ENCODE assay signal across 1 cellular context in genomic region chr5:64505769-64506566, GRCh38.
A peak's percentile ranks its signal among the peaks of the same experiment; 100 is the strongest.
TF ChIP-seq lines count a peak whose summit lies in the region.

RGS7BP (plus strand) TSS chr5:64506015; CDS start chr5:64506625, 610 bp downstream.

TF ChIP-seq in HEK293, 187 proteins besides CTCF, POLR2A, EP300 and RAD21 (continued from another document and continues in another):
- TF ChIP-seq HIC1 (tag by site-specific recombination; IDR thresholded peaks at IDR 0.05) (no peak), ZSCAN16 (tag by site-specific recombination; IDR thresholded peaks at IDR 0.05) (no peak), SALL2 (tag by site-specific recombination; IDR thresholded peaks at IDR 0.05; ENCODE audit: borderline replicate concordance) (no peak), ZBTB48 (tag by site-specific recombination; IDR thresholded peaks at IDR 0.05) (peak; percentile 90), ZNF341 (tag by site-specific recombination; IDR thresholded peaks at IDR 0.05; ENCODE audit: low read depth) (peak; percentile 73), ZNF449 (tag by site-specific recombination; IDR thresholded peaks at IDR 0.05) (peak; percentile 84; the same call in 1 of the 2 replicates), ZBTB17 (tag by site-specific recombination; IDR thresholded peaks at IDR 0.05) (peak; percentile 95), ZNF561 (tag by site-specific recombination; IDR thresholded peaks at IDR 0.05; ENCODE audit: borderline replicate concordance) (no peak), ZBTB11 (tag by site-specific recombination; conservative IDR thresholded peaks at IDR 0.05; ENCODE audit: low read depth) (peak; percentile 52), GLIS2 (tag by site-specific recombination; IDR thresholded peaks at IDR 0.05) (peak; percentile 67), KLF7 (tag by site-specific recombination; IDR thresholded peaks at IDR 0.05; ENCODE audit: borderline replicate concordance) (no peak), SETDB1 (IDR thresholded peaks at IDR 0.05; ENCODE audit: insufficient read length, low read length) (no peak), ZSCAN18 (tag by site-specific recombination; IDR thresholded peaks at IDR 0.05) (no peak), ZNF660 (tag by site-specific recombination; IDR thresholded peaks at IDR 0.05) (peak; percentile 43; the same call in 1 of the 2 replicates), MZF1 (tag by site-specific recombination; IDR thresholded peaks at IDR 0.05; ENCODE audit: borderline replicate concordance) (no peak), ZEB2 (tag by site-specific recombination; IDR thresholded peaks at IDR 0.05) (no peak), HOXC10 (CRISPR knock-in tag; IDR thresholded peaks at IDR 0.05) (no peak), GFI1B (tag by site-specific recombination; IDR thresholded peaks at IDR 0.05) (no peak), ZNF629 (tag by site-specific recombination; IDR thresholded peaks at IDR 0.05) (no peak), ZNF600 (tag by site-specific recombination; IDR thresholded peaks at IDR 0.05) (peak; percentile 71; the same call in 1 of the 2 replicates), ZNF518A (tag by site-specific recombination; conservative IDR thresholded peaks at IDR 0.05; ENCODE audit: low read depth) (0 out of 2 replicates have a peak, but pooled peaks have one; percentile 18), ZNF747 (tag by site-specific recombination; IDR thresholded peaks at IDR 0.05) (no peak), PRDM6 (tag by site-specific recombination; IDR thresholded peaks at IDR 0.05) (no peak), ZNF501 (tag by site-specific recombination; IDR thresholded peaks at IDR 0.05) (no peak), ZNF692 (tag by site-specific recombination; IDR thresholded peaks at IDR 0.05) (0 out of 2 replicates have a peak, but pooled peaks have one; percentile 15), ZBTB10 (tag by site-specific recombination; IDR thresholded peaks at IDR 0.05) (peak; percentile 58; the same call in 1 of the 2 replicates), GLIS1 (tag by site-specific recombination; IDR thresholded peaks at IDR 0.05) (peak; percentile 72), ZNF548 (tag by site-specific recombination; IDR thresholded peaks at IDR 0.05) (no peak), ZNF335 (tag by site-specific recombination; conservative IDR thresholded peaks at IDR 0.05) (peak; percentile 50; the same call in 1 of the 2 replicates), ZNF544 (tag by site-specific recombination; IDR thresholded peaks at IDR 0.05) (no peak), MYNN (tag by site-specific recombination; IDR thresholded peaks at IDR 0.05; ENCODE audit: borderline replicate concordance) (no peak), FEZF1 (tag by site-specific recombination; IDR thresholded peaks at IDR 0.05) (no peak), KLF16 (tag by site-specific recombination; IDR thresholded peaks at IDR 0.05) (no peak), PBX3 (CRISPR knock-in tag; IDR thresholded peaks at IDR 0.05) (peak; percentile 77; the same call in 1 of the 2 replicates)
